ENCODE assay signal across 18 cellular contexts in genomic region chr17:14950216-14950615, GRCh38.
"Had no signal": no experiment of that assay in that cellular context is flagged by ENCODE, and none has a peak within 500 bp of the region (broad histone marks: within the 10 kb centered on the region; RNA-seq: fewer than 3 reads in every experiment).

No MANE protein-coding gene starts in this region.

- H3K27ac Mint-ChIP-seq: activated naive CD8-positive, alpha-beta T cell treated with anti-CD3 and anti-CD28 coated beads for 36 hours; activated T-helper 1 cell treated with anti-CD3 and anti-CD28 coated beads, Interleukin-12 subunit alpha, Interleukin-12 subunit beta, Interleukin-2, Interleukin-4 antibody, amounts not matched to agents 30 ng/mL and 10 ng/mL and 1 ng/mL, durations not matched to agents 14 hours and 24 hours and 36 hours; effector memory CD8-positive, alpha-beta T cell; naive thymus-derived CD8-positive, alpha-beta T cell; progenitor cell of endocrine pancreas; stimulated activated naive CD8-positive, alpha-beta T cell treated with anti-CD3 and anti-CD28 coated beads, Interleukin-15, Interleukin-2, amounts not matched to agents 100 ng/mL and 50 ng/mL, for 24 hours; T-helper 2 cell treated with Interferon-gamma antibody and Interleukin-4, amounts not matched to agents 5 μg/mL and 100 μg/mL, for 36 hours; type B pancreatic cell had no signal

- ATAC-seq: effector memory CD8-positive, alpha-beta T cell; left lobe of liver; naive thymus-derived CD8-positive, alpha-beta T cell; right cardiac atrium had no signal

- H3K9me3 ChIP-seq: suprapubic skin had no signal

- FAIRE-seq: bronchial epithelial cell, keratinocyte, small intestine had no signal

- H3K36me3 Mint-ChIP-seq: activated naive CD8-positive, alpha-beta T cell treated with anti-CD3 and anti-CD28 coated beads for 36 hours; naive thymus-derived CD8-positive, alpha-beta T cell; type B pancreatic cell had no signal

- H3K4me1 Mint-ChIP-seq: activated naive CD8-positive, alpha-beta T cell treated with anti-CD3 and anti-CD28 coated beads for 36 hours; naive thymus-derived CD8-positive, alpha-beta T cell had no signal

- H3K9me3 Mint-ChIP-seq: activated naive CD8-positive, alpha-beta T cell treated with anti-CD3 and anti-CD28 coated beads for 36 hours; activated T-helper 1 cell treated with anti-CD3 and anti-CD28 coated beads, Interleukin-12 subunit alpha, Interleukin-12 subunit beta, Interleukin-2, Interleukin-4 antibody, amounts not matched to agents 30 ng/mL and 10 ng/mL and 1 ng/mL, durations not matched to agents 14 hours and 24 hours and 36 hours; stimulated activated naive CD8-positive, alpha-beta T cell treated with anti-CD3 and anti-CD28 coated beads, Interleukin-15, Interleukin-2, amounts not matched to agents 100 ng/mL and 50 ng/mL, for 24 hours; T-helper 2 cell treated with Interferon-gamma antibody and Interleukin-4, amounts not matched to agents 5 μg/mL and 100 μg/mL, for 36 hours had no signal

- H3K4me1 ChIP-seq: suprapubic skin had no signal

- H3K4me3 Mint-ChIP-seq: activated naive CD8-positive, alpha-beta T cell treated with anti-CD3 and anti-CD28 coated beads for 36 hours; activated T-helper 1 cell treated with anti-CD3 and anti-CD28 coated beads, Interleukin-12 subunit alpha, Interleukin-12 subunit beta, Interleukin-2, Interleukin-4 antibody, amounts not matched to agents 30 ng/mL and 10 ng/mL and 1 ng/mL, durations not matched to agents 14 hours and 24 hours and 36 hours; effector memory CD8-positive, alpha-beta T cell; naive thymus-derived CD8-positive, alpha-beta T cell; stimulated activated naive CD8-positive, alpha-beta T cell treated with anti-CD3 and anti-CD28 coated beads, Interleukin-15, Interleukin-2, amounts not matched to agents 100 ng/mL and 50 ng/mL, for 24 hours; T-helper 2 cell treated with Interferon-gamma antibody and Interleukin-4, amounts not matched to agents 5 μg/mL and 100 μg/mL, for 36 hours; type B pancreatic cell had no signal

- DNase-seq: activated naive CD8-positive, alpha-beta T cell treated with anti-CD3 and anti-CD28 coated beads for 36 hours; amygdala; dermis blood vessel endothelial cell; effector memory CD8-positive, alpha-beta T cell; naive thymus-derived CD8-positive, alpha-beta T cell; nucleus accumbens; right cardiac atrium; small intestine; SW 1271 had no signal

- H3K4me3 ChIP-seq: suprapubic skin had no signal

- H3K27ac ChIP-seq: suprapubic skin had no signal

- H3K36me3 ChIP-seq: suprapubic skin had no signal
